ENCODE assay signal across 9 cellular contexts in genomic region chr17:45299311-45299710, GRCh38. TPM values are rescaled to one million over a fixed set of nuclear protein-coding genes. Genes with fewer than 3 reads are reported as not detected.
DNase-seq lines count a peak whose midpoint lies in the region; ATAC-seq, FAIRE-seq and TF ChIP-seq lines count a peak whose summit lies in the region.
"Had no signal": no experiment of that assay in that cellular context is flagged by ENCODE, and none has a peak within 500 bp of the region (broad histone marks: within the 10 kb centered on the region; RNA-seq: fewer than 3 reads in every experiment).

No MANE protein-coding gene starts in this region.

- H3K36me3 ChIP-seq in ascending aorta = no peaks in the 10 kb centered on the region

- intact Hi-C loops in ascending aorta (cut with DNase I) = no loop called here

- TF ChIP-seq EP300 in A549 (IDR thresholded peaks at IDR 0.05) = no peak

- H3K9me3 ChIP-seq in A549 (no peaks in the 10 kb centered on the region), ascending aorta (no peaks in the 10 kb centered on the region)

- H3K27ac ChIP-seq in A549 (peak overlapping the region; percentile 48 to 61), ascending aorta (peak overlapping the region; percentile 19)

- TF ChIP-seq CTCF in A549 (IDR thresholded peaks at IDR 0.05) (no peak), HFFc6 (IDR thresholded peaks at IDR 0.05) (no peak), ascending aorta (IDR thresholded peaks at IDR 0.05) (no peak), mesothelial cell of epicardium (IDR thresholded peaks at IDR 0.05; ENCODE audit: unreplicated experiment) (no peak)

- H3K27ac Mint-ChIP-seq in HFFc6 (peak overlapping the region; percentile 51), mesothelial cell of epicardium (peak overlapping the region; percentile 84)

- TF ChIP-seq POLR2A in A549 (IDR thresholded peaks at IDR 0.05; ENCODE audit: low read length) = no peak

- peak in 1 of 2 experiments; percentile 18; a peak in 3 of 6 replicates for ATAC-seq in A549

- H3K9me3 Mint-ChIP-seq in HFFc6 (no peaks in the 10 kb centered on the region), mesothelial cell of epicardium (no peaks in the 10 kb centered on the region)

- H3K27me3 Mint-ChIP-seq in HFFc6 (ENCODE audit: insufficient read depth) (no peaks in the 10 kb centered on the region; the same call in 1 of the 2 replicates), mesothelial cell of epicardium (ENCODE audit: low read depth) (no peaks in the 10 kb centered on the region)

- CTCF ChIA-PET in A549 (lab: Yijun Ruan, JAX) = interaction anchor here (1.0 to 39.8 kb wide), 7 partner anchors 12 to 91 kb away, joined by 3 to 640 read pairs (median 10); partner anchors contain the start of gene MAP3K14

- in situ Hi-C loops in G401 (cut with HindIII; ENCODE audit: low sequenced_read_pairs) = no loop called here

- H3K4me3 ChIP-seq in A549 = no peak overlapping the region
- H3K4me3 ChIP-seq in ascending aorta = no peak overlapping the region

- DNase-seq in A549 (ENCODE audit: low read depth in 1 of 2, low spot score in 1 of 2) = no peak
- no peak for DNase-seq in HFFc6
- DNase-seq in ascending aorta (ENCODE audit: low spot score in 2 of 2) = no peak
- no peak for DNase-seq in mesothelial cell of epicardium (ENCODE audit: low spot score in 2 of 2, unreplicated experiment in 2 of 2)
- no peak for DNase-seq in A172 (ENCODE audit: low spot score)
- no peak for DNase-seq in UCSD-AML1 (lab: John Stamatoyannopoulos, UW; ENCODE audit: unreplicated experiment)
- no peak for DNase-seq in G401 (ENCODE audit: low spot score)
- no peak for DNase-seq in central memory CD4-positive, alpha-beta T cell
- DNase-seq: occipital lobe had no signal

- peaks cover 77% of the 10 kb centered on the region for H3K4me1 Mint-ChIP-seq in HFFc6 (ENCODE audit: low read depth)
- H3K4me1 Mint-ChIP-seq in mesothelial cell of epicardium = peaks cover 35% of the 10 kb centered on the region

- POLR2A ChIA-PET in A549 (lab: Yijun Ruan, JAX) = interaction anchor here (0.6 to 2.3 kb wide), 3 partner anchors 18 to 24 kb away, joined by 3 to 8 read pairs (median 7); partner anchors contain the start of gene MAP3K14

- H3K4me1 ChIP-seq in A549 (peaks cover 91% of the 10 kb centered on the region), ascending aorta (peaks cover 2 to 38% of the 10 kb centered on the region in 2 donors)

- no peak overlapping the region for H3K4me3 Mint-ChIP-seq in HFFc6
- H3K4me3 Mint-ChIP-seq in mesothelial cell of epicardium = no peak overlapping the region

- peaks cover 29% of the 10 kb centered on the region for H3K36me3 Mint-ChIP-seq in HFFc6 (ENCODE audit: low read depth)
- peaks cover under 1% of the 10 kb centered on the region for H3K36me3 Mint-ChIP-seq in mesothelial cell of epicardium

- 66% methylated on average over 2 of the region's 2 CpGs for WGBS in A549 (ENCODE audit: missing lambda C conversion rate)

- FAIRE-seq in A549 (lab: Jason Lieb, UNC) = no peak

- H3K27me3 ChIP-seq in ascending aorta = no peaks in the 10 kb centered on the region

- no peak for TF ChIP-seq RAD21 in A549 (conservative IDR thresholded peaks at IDR 0.05 in 1 of 2, IDR thresholded peaks at IDR 0.05 in 1 of 2)

- peak overlapping the region; percentile 44 for H3K4me2 ChIP-seq in A549

TF ChIP-seq in A549, 52 proteins besides CTCF, POLR2A, EP300 and RAD21:
- TF ChIP-seq FOXS1 (CRISPR knock-in tag; IDR thresholded peaks at IDR 0.05) (no peak), TFCP2L1 (CRISPR knock-in tag; IDR thresholded peaks at IDR 0.05) (no peak), MAX (IDR thresholded peaks at IDR 0.05) (no peak), NPAS2 (CRISPR knock-in tag; IDR thresholded peaks at IDR 0.05; ENCODE audit: borderline replicate concordance) (no peak), MAZ (IDR thresholded peaks at IDR 0.05; ENCODE audit: borderline replicate concordance, low read depth, low read length) (no peak), RARB (CRISPR knock-in tag; IDR thresholded peaks at IDR 0.05) (no peak), MYC (IDR thresholded peaks at IDR 0.05; ENCODE audit: borderline replicate concordance, low read length) (no peak), CBX8 (IDR thresholded peaks at IDR 0.05) (no peak), KDM5A (IDR thresholded peaks at IDR 0.05) (no peak), E2F6 (IDR thresholded peaks at IDR 0.05; ENCODE audit: borderline replicate concordance, low read depth) (no peak)
TF ChIP-seq in A549: peak in this region for 0.

RNA-seq across cellular contexts. Expression of gene MAP3K14, which starts 17.5 kb away (rescaled TPM):
- 9.1 and 10.9 TPM in 2 replicates for polyA plus RNA-seq in A549 (2011; rRNA removed)
- 39.9 and 49.0 TPM in 2 replicates for polyA plus RNA-seq in A549 (2012; cell fraction: cytosol; rRNA removed)
- 142 and 168 TPM in 2 replicates for polyA plus RNA-seq in A549 (2012; cell fraction: nucleus; rRNA removed)
- polyA plus RNA-seq in A549 (2017; fragmentation: RNase III; extraction: RNeasy Plus Mini Kit Qiagen cat#74134 plus additional on column Dnase treatment) = 30.7 to 53.6 TPM (median 34.5 TPM) in 3 replicates
- polyA minus RNA-seq in A549 (2011; rRNA and poly(A)+ RNA removed) = 12.0 and 13.0 TPM in 2 replicates
- total RNA-seq in HFFc6 (2021; fragmentation: NEBNext Ultra II Directional; extraction: Animal tissue kit (Norgen Biotek cat#: 25700)) = 1 to 10 TPM; 5.6 to 8.8 (median 6.6) TPM
- total RNA-seq in ascending aorta = 7.7 TPM
- 8.9 to 9.9 TPM (median 9.8 TPM) in 3 replicates for total RNA-seq in mesothelial cell of epicardium
- total RNA-seq in A172 (2014; rRNA removed; shearing (Covaris generic)) = 24.8 and 35.5 TPM in 2 replicates
- total RNA-seq in G401 (2014; rRNA removed; shearing (Covaris generic)) = 17.5 and 17.8 TPM in 2 replicates

RNA-seq across cellular contexts. Expression of gene SPATA32, which starts 37.4 kb away (rescaled TPM):
- polyA plus RNA-seq in A549 (2011; rRNA removed) (0.05 and 0.08 TPM in 2 replicates), A549 (2017; fragmentation: RNase III; extraction: RNeasy Plus Mini Kit Qiagen cat#74134 plus additional on column Dnase treatment) (0.09 to 0.25 TPM (median 0.21 TPM) in 3 replicates)
- 0.09 and 0.16 TPM in 2 replicates for polyA plus RNA-seq in A549 (2012; cell fraction: cytosol; rRNA removed)
- 0.40 and 0.54 TPM in 2 replicates for polyA plus RNA-seq in A549 (2012; cell fraction: nucleus; rRNA removed)
- not detected in 2 replicates for polyA minus RNA-seq in A549 (2011; rRNA and poly(A)+ RNA removed)
- total RNA-seq in HFFc6 (2021; fragmentation: NEBNext Ultra II Directional; extraction: Animal tissue kit (Norgen Biotek cat#: 25700)) = under 1 TPM in 1 of 6 experiments, not detected in 5; 0.11 TPM
- total RNA-seq in ascending aorta (not detected), mesothelial cell of epicardium (not detected in 3 replicates)
- not detected in 2 replicates for total RNA-seq in A172 (2014; rRNA removed; shearing (Covaris generic))
- not detected in 2 replicates for total RNA-seq in G401 (2014; rRNA removed; shearing (Covaris generic))
- total RNA-seq: occipital lobe had no signal
